ENCODE assay signal across 26 cellular contexts in genomic region chr10:123965973-123966895, GRCh38.
DNase-seq lines count a peak whose midpoint lies in the region; ATAC-seq and TF ChIP-seq lines count a peak whose summit lies in the region.
"Had no signal": no experiment of that assay in that cellular context is flagged by ENCODE, and none has a peak within 500 bp of the region (broad histone marks: within the 10 kb centered on the region; RNA-seq: fewer than 3 reads in every experiment).

No MANE protein-coding gene starts in this region.

- no peaks in the 10 kb centered on the region for H3K4me1 Mint-ChIP-seq in activated CD4-positive, alpha-beta memory T cell treated with anti-CD3 and anti-CD28 coated beads, Interleukin-2, amount 10 ng/mL, durations not matched to agents 7 days and 5 days
- H3K4me1 Mint-ChIP-seq: CD14-positive monocyte had no signal

- ATAC-seq in heart right ventricle = no peak

- TF ChIP-seq CTCF in testis (IDR thresholded peaks at IDR 0.05) = no peak
- TF ChIP-seq CTCF in heart right ventricle (IDR thresholded peaks at IDR 0.05) = no peak
- TF ChIP-seq CTCF in GM10248 (IDR thresholded peaks at IDR 0.05; ENCODE audit: control extremely low read depth, extremely low read depth, low read depth, missing control alignments) = no peak

- H3K27me3 ChIP-seq in adipocyte (replicated peaks; ENCODE audit: control insufficient read depth, insufficient read depth, low read length) (peaks cover 38% of the 10 kb centered on the region), testis (no peaks in the 10 kb centered on the region), heart right ventricle (peaks cover 5 to 79% (median 68%) of the 10 kb centered on the region in 7 donors)

- 65 to 79% methylated on average over 10 to 13 of the region's 13 CpGs for WGBS in testis, 2 donors
- WGBS in heart right ventricle, 2 donors = 57 to 66% methylated on average over 13 of the region's 13 CpGs

- POLR2A ChIA-PET in activated CD4-positive, alpha-beta memory T cell treated with anti-CD3 and anti-CD28 coated beads, Interleukin-2, amount 10 ng/mL, durations not matched to agents 7 days and 5 days (lab: Charles Lee) = no interaction called here
- POLR2A ChIA-PET in GM10248 (lab: Yijun Ruan, JAX) = no interaction called here

- DNase-seq in EH (ENCODE audit: low read depth) = peak; percentile 42
- DNase-seq in adipocyte (ENCODE audit: low read depth) = peak; percentile 46
- peak; percentile 67 for DNase-seq in fibroblast of peridontal ligament (ENCODE audit: extremely low read depth)
- DNase-seq in testis = no peak
- DNase-seq in activated CD4-positive, alpha-beta memory T cell treated with anti-CD3 and anti-CD28 coated beads, Interleukin-2, amount 10 ng/mL, durations not matched to agents 7 days and 5 days = no peak
- no peak for DNase-seq in heart right ventricle
- no peak for DNase-seq in GM10248 (ENCODE audit: extremely low spot score)
- DNase-seq: BE2C; CD8-positive, alpha-beta memory T cell; DMS 273 treated with DMSO at 0.1 percent for 48 hours; DMS79; GF-D8; HFFc6; NCI-H1048; NCI-H1417; NCI-H1694; NCI-H2081; NCI-H226; NCI-H510A; NCI-H69; Right ventricle myocardium superior; RPMI8226 had no signal

- CTCF ChIA-PET in activated CD4-positive, alpha-beta memory T cell treated with anti-CD3 and anti-CD28 coated beads, Interleukin-2, amount 10 ng/mL, durations not matched to agents 7 days and 5 days (lab: Charles Lee) = interaction anchor here (0.5 to 2.7 kb wide), 3 partner anchors 383 to 392 kb away, joined by 3 to 10 read pairs (median 4); no protein-coding TSS in a partner anchor
- CTCF ChIA-PET in GM10248 (lab: Yijun Ruan, JAX) = interaction anchor here (1.0 to 6.8 kb wide), 6 partner anchors 10 to 392 kb away, joined by 3 to 101 read pairs (median 6); no protein-coding TSS in a partner anchor

- H3K36me3 Mint-ChIP-seq in activated CD4-positive, alpha-beta memory T cell treated with anti-CD3 and anti-CD28 coated beads, Interleukin-2, amount 10 ng/mL, durations not matched to agents 7 days and 5 days (ENCODE audit: low read depth) = no peaks in the 10 kb centered on the region
- H3K36me3 Mint-ChIP-seq: CD14-positive monocyte; CD8-positive, alpha-beta memory T cell had no signal

- no peak for TF ChIP-seq POLR2A in testis (IDR thresholded peaks at IDR 0.05)

- H3K4me3 ChIP-seq in adipocyte (ENCODE audit: low read length) = no peak overlapping the region
- no peak overlapping the region for H3K4me3 ChIP-seq in testis
- no peak overlapping the region for H3K4me3 ChIP-seq in heart right ventricle
- H3K4me3 ChIP-seq: HAP-1, SJSA1 had no signal

- no peak overlapping the region for H3K4me3 Mint-ChIP-seq in activated CD4-positive, alpha-beta memory T cell treated with anti-CD3 and anti-CD28 coated beads, Interleukin-2, amount 10 ng/mL, durations not matched to agents 7 days and 5 days
- H3K4me3 Mint-ChIP-seq: CD14-positive monocyte; CD8-positive, alpha-beta memory T cell; HFFc6 had no signal

- peaks cover 3% of the 10 kb centered on the region for H3K9me3 ChIP-seq in adipocyte (ENCODE audit: control insufficient read depth, low read length)
- H3K9me3 ChIP-seq in testis = no peaks in the 10 kb centered on the region
- H3K9me3 ChIP-seq in heart right ventricle = peaks cover 0 to under 1% (median 0%) of the 10 kb centered on the region in 11 donors
- H3K9me3 ChIP-seq: BE2C, HAP-1, SJSA1 had no signal

- intact Hi-C loops in testis (cut with DNase I; ENCODE audit: low total_unique reads) (loop anchor here (5.0 kb wide), 1 partner anchor 384 kb away; no protein-coding TSS in a partner anchor), heart right ventricle (cut with DNase I) (loop anchor here in 4 of 10 donors (2.0 to 10.0 kb wide), 3 partner anchors 383 to 831 kb away; partner anchors contain the start of gene HMX3 (in 2 of the 4))

- H3K27ac ChIP-seq in testis (peak overlapping the region; percentile 34 to 67), heart right ventricle (no peak overlapping the region)
- H3K27ac ChIP-seq: HL-60, SJSA1 had no signal

- H3K27ac Mint-ChIP-seq in activated CD4-positive, alpha-beta memory T cell treated with anti-CD3 and anti-CD28 coated beads, Interleukin-2, amount 10 ng/mL, durations not matched to agents 7 days and 5 days = no peak overlapping the region
- H3K27ac Mint-ChIP-seq: CD14-positive monocyte; CD8-positive, alpha-beta memory T cell; HFFc6 had no signal

- peaks cover 13% of the 10 kb centered on the region for H3K4me1 ChIP-seq in adipocyte (ENCODE audit: control insufficient read depth, insufficient read depth, low read length)
- H3K4me1 ChIP-seq in testis = peaks cover 16% of the 10 kb centered on the region
- H3K4me1 ChIP-seq in heart right ventricle = peaks cover 0 to 10% (median 0%) of the 10 kb centered on the region in 9 donors
- H3K4me1 ChIP-seq: BE2C, HAP-1, SJSA1 had no signal

- H3K36me3 ChIP-seq in adipocyte (ENCODE audit: control insufficient read depth, insufficient read depth, low read length, severe bottlenecking) = no peaks in the 10 kb centered on the region
- no peaks in the 10 kb centered on the region for H3K36me3 ChIP-seq in testis (ENCODE audit: low read depth, missing control alignments)
- no peaks in the 10 kb centered on the region for H3K36me3 ChIP-seq in heart right ventricle
- H3K36me3 ChIP-seq: BE2C, HAP-1, SJSA1 had no signal

- peaks cover 9% of the 10 kb centered on the region for H3K27me3 Mint-ChIP-seq in activated CD4-positive, alpha-beta memory T cell treated with anti-CD3 and anti-CD28 coated beads, Interleukin-2, amount 10 ng/mL, durations not matched to agents 7 days and 5 days

- H3K9ac ChIP-seq in adipocyte (ENCODE audit: low read length) = no peak overlapping the region

- H3K9me3 Mint-ChIP-seq in activated CD4-positive, alpha-beta memory T cell treated with anti-CD3 and anti-CD28 coated beads, Interleukin-2, amount 10 ng/mL, durations not matched to agents 7 days and 5 days = no peaks in the 10 kb centered on the region
- H3K9me3 Mint-ChIP-seq: HFFc6 had no signal

Comparison
In these comparisons a context has a peak if more than half of its experiments do, and no peak if none do; other contexts are left out.
1. DNase-seq: peak in EH (single experiment), adipocyte (single experiment) and fibroblast of peridontal ligament (single experiment); none in testis (single experiment), activated CD4-positive, alpha-beta memory T cell treated with anti-CD3 and anti-CD28 coated beads, Interleukin-2, amount 10 ng/mL, durations not matched to agents 7 days and 5 days (single experiment), heart right ventricle (0 of 2) and GM10248 (single experiment).
2. H3K27ac ChIP-seq: peak in testis (2 of 2); none in heart right ventricle (0 of 10).